In genomic region chr6:7591770-7592169, GRCh38 we compare ENCODE assay signal across 1 cellular context.
TF ChIP-seq lines count a peak whose summit lies in the region.

No MANE protein-coding gene starts in this region.

TF ChIP-seq in WTC11, 78 proteins besides CTCF, POLR2A, EP300 and RAD21 (continued from another document):
- TF ChIP-seq ERG (CRISPR knock-in tag; IDR thresholded peaks at IDR 0.05) = no peak
- TF ChIP-seq ELF4 (CRISPR knock-in tag; IDR thresholded peaks at IDR 0.05; ENCODE audit: low read depth) = no peak
- no peak for TF ChIP-seq AFF4 (CRISPR knock-in tag; IDR thresholded peaks at IDR 0.05; ENCODE audit: borderline replicate concordance)
